ENCODE assay signal across 8 cellular contexts in genomic region chr3:128011140-128011539, GRCh38. TPM values are rescaled to one million over a fixed set of nuclear protein-coding genes. Genes with fewer than 3 reads are reported as not detected.
DNase-seq lines count a peak whose midpoint lies in the region; ATAC-seq, FAIRE-seq and TF ChIP-seq lines count a peak whose summit lies in the region.

No MANE protein-coding gene starts in this region.

- intact Hi-C loops in heart left ventricle (cut with DNase I), result no loop called here

- H3K36me3 ChIP-seq in bronchial epithelial cell (ENCODE audit: control insufficient read depth, insufficient read depth, low read length), result no peaks in the 10 kb centered on the region
- no peaks in the 10 kb centered on the region for H3K36me3 ChIP-seq in heart left ventricle

- TF ChIP-seq POLR2A in heart left ventricle (IDR thresholded peaks at IDR 0.05), result no peak

- WGBS in heart left ventricle, 4 donors, result 11 to 22% (median 14%) methylated on average over 12 of the region's 12 CpGs

- TF ChIP-seq CTCF in GM12875 (IDR thresholded peaks at IDR 0.05; ENCODE audit: borderline replicate concordance, insufficient read depth, low read depth, low read length) (peak; percentile 39), bronchial epithelial cell (IDR thresholded peaks at IDR 0.05; ENCODE audit: insufficient read depth, low read length, severe bottlenecking) (peak; percentile 76), omental fat pad (IDR thresholded peaks at IDR 0.05) (no peak), heart left ventricle (IDR thresholded peaks at IDR 0.05) (peak in 4 of 12 donors; percentile 15 to 38 (median 30))

- H3K27ac ChIP-seq in heart left ventricle, result no peak overlapping the region

- no peaks in the 10 kb centered on the region for H3K9me3 ChIP-seq in heart left ventricle

- peaks cover 0 to 3% (median 0%) of the 10 kb centered on the region in 12 donors for H3K4me1 ChIP-seq in heart left ventricle

- H3K4me3 ChIP-seq in GM12875 (ENCODE audit: low read depth, low read length), result no peak overlapping the region
- H3K4me3 ChIP-seq in bronchial epithelial cell (ENCODE audit: low read depth, low read length), result peak overlapping the region; percentile 39
- no peak overlapping the region for H3K4me3 ChIP-seq in heart left ventricle

- DNase-seq in A172 (ENCODE audit: low spot score) (peak; percentile 17), NCI-H524 (lab: John Stamatoyannopoulos, UW) (peak; percentile 92 to 95), bronchial epithelial cell (ENCODE audit: low read depth) (peak; percentile 68), omental fat pad (ENCODE audit: low spot score) (no peak), frontal cortex (ENCODE audit: low spot score in 2 of 2) (no peak), heart left ventricle (no peak)

- no peak for FAIRE-seq in bronchial epithelial cell (lab: Jason Lieb, UNC)
- FAIRE-seq in frontal cortex (lab: Jason Lieb, UNC), result no peak

- peak; percentile 20 for ATAC-seq in omental fat pad (ENCODE audit: low FRiP score)
- ATAC-seq in heart left ventricle, result no peak
- ATAC-seq in GM19023 (IDR thresholded peaks at IDR 0.05; ENCODE audit: unreplicated experiment), result no peak

- no peaks in the 10 kb centered on the region for H3K27me3 ChIP-seq in bronchial epithelial cell (ENCODE audit: control insufficient read depth, insufficient read depth, low read length)
- peaks cover 0 to 19% (median 0%) of the 10 kb centered on the region in 9 donors for H3K27me3 ChIP-seq in heart left ventricle

RNA-seq across cellular contexts. Expression of gene SEC61A1, which starts 41.1 kb away (rescaled TPM):
- total RNA-seq in A172 (2014; rRNA removed; shearing (Covaris generic)), result 296 and 324 TPM in 2 replicates
- total RNA-seq in bronchial epithelial cell, result 202 and 256 TPM in 2 replicates
- total RNA-seq in omental fat pad, result 100 to 1,000 TPM; 125 to 208 (median 203) TPM
- total RNA-seq in frontal cortex, result 73.0 TPM
- 100 to 1,000 TPM in 2 of 9 donors, 10 to 100 TPM in 7; 52.7 to 116 (median 78.2) TPM for total RNA-seq in heart left ventricle
- 100 to 1,000 TPM in 1 of 2 donors, 10 to 100 TPM in 1; 36.5 to 179 TPM for polyA plus RNA-seq in heart left ventricle

Comparison
In these comparisons a context has a peak if more than half of its experiments do, and no peak if none do; other contexts are left out.
1. DNase-seq: peak in A172 (single experiment), NCI-H524 (2 of 2) and bronchial epithelial cell (single experiment); none in omental fat pad (single experiment), frontal cortex (0 of 2) and heart left ventricle (0 of 5).
2. CTCF ChIP-seq: peak in GM12875 (single experiment) and bronchial epithelial cell (single experiment); none in omental fat pad (0 of 3).